In genomic region chr1:108200627-108201106, GRCh38 we compare ENCODE assay signal across 8 cellular contexts. TPM values are rescaled to one million over a fixed set of nuclear protein-coding genes. Genes with fewer than 3 reads are reported as not detected.
DNase-seq lines count a peak whose midpoint lies in the region; TF ChIP-seq lines count a peak whose summit lies in the region.

No MANE protein-coding gene starts in this region.

- H3K4me3 ChIP-seq in H7 (ENCODE audit: insufficient read depth, low read depth, low read length) (peak overlapping the region; percentile 94), WI38 (ENCODE audit: low read depth, low read length) (peak overlapping the region; percentile 75), liver (ENCODE audit: low read depth in 1 of 3, low read length in 3 of 3) (peak overlapping the region; percentile 59 to 80 (median 67))

- intact Hi-C loops in dendritic cell treated with granulocyte-macrophage colony-stimulating factor and Interleukin-4, amounts not matched to agents 40 ng/mL and 50 ng/mL, for 4 days (cut with micrococcal nuclease), result no loop called here

- peaks cover 2% of the 10 kb centered on the region for H3K27me3 Mint-ChIP-seq in dendritic cell treated with granulocyte-macrophage colony-stimulating factor and Interleukin-4, amounts not matched to agents 40 ng/mL and 50 ng/mL, for 4 days

- H3K36me3 ChIP-seq in H7 (replicated peaks; ENCODE audit: control insufficient read depth, insufficient read depth, low read length) (peaks cover 4% of the 10 kb centered on the region), liver (ENCODE audit: control insufficient read depth in 4 of 4, insufficient read depth in 3 of 4, low read depth in 1 of 4, low read length in 3 of 4) (no peaks in the 10 kb centered on the region)

- H3K27me3 ChIP-seq in H7 (ENCODE audit: control insufficient read depth, insufficient read depth, low read length) (peaks cover 6% of the 10 kb centered on the region), liver (ENCODE audit: control insufficient read depth in 4 of 4, insufficient read depth in 4 of 4, low read length in 3 of 4) (peaks cover 0 to 3% (median 0%) of the 10 kb centered on the region in 4 donors)

- H3K9ac ChIP-seq in liver (ENCODE audit: low read depth in 1 of 2, low read length in 2 of 2), result peak overlapping the region in 1 of 2 donors; percentile 62

- peaks cover 47% of the 10 kb centered on the region for H3K36me3 Mint-ChIP-seq in dendritic cell treated with granulocyte-macrophage colony-stimulating factor and Interleukin-4, amounts not matched to agents 40 ng/mL and 50 ng/mL, for 4 days (ENCODE audit: low read depth)

- H3K27ac Mint-ChIP-seq in dendritic cell treated with granulocyte-macrophage colony-stimulating factor and Interleukin-4, amounts not matched to agents 40 ng/mL and 50 ng/mL, for 4 days, result peak overlapping the region; percentile 99

- peak overlapping the region; percentile 44 to 83 for H3K27ac ChIP-seq in liver (ENCODE audit: low read depth in 1 of 2, low read length in 2 of 2)

- peak overlapping the region; percentile 96 for H3K4me3 Mint-ChIP-seq in dendritic cell treated with granulocyte-macrophage colony-stimulating factor and Interleukin-4, amounts not matched to agents 40 ng/mL and 50 ng/mL, for 4 days

- TF ChIP-seq CTCF in WI38 (IDR thresholded peaks at IDR 0.05; ENCODE audit: low read depth, low read length) (no peak), liver (IDR thresholded peaks at IDR 0.05; ENCODE audit: low read depth, low read length, missing input control) (no peak)

- no peak for TF ChIP-seq RAD21 in liver (IDR thresholded peaks at IDR 0.05)

- H3K4me1 ChIP-seq in liver (ENCODE audit: control insufficient read depth in 4 of 4, insufficient read depth in 4 of 4, low read length in 3 of 4), result peaks cover 4 to 17% (median 8%) of the 10 kb centered on the region in 4 donors

- peaks cover 8% of the 10 kb centered on the region for H3K9me3 Mint-ChIP-seq in dendritic cell treated with granulocyte-macrophage colony-stimulating factor and Interleukin-4, amounts not matched to agents 40 ng/mL and 50 ng/mL, for 4 days

- no peaks in the 10 kb centered on the region for H3K9me3 ChIP-seq in liver (ENCODE audit: control insufficient read depth in 4 of 4, low read length in 3 of 4)

- peaks cover 45% of the 10 kb centered on the region for H3K4me1 Mint-ChIP-seq in dendritic cell treated with granulocyte-macrophage colony-stimulating factor and Interleukin-4, amounts not matched to agents 40 ng/mL and 50 ng/mL, for 4 days (ENCODE audit: low read depth)

- WGBS in liver, result 7% methylated on average over 11 of the region's 11 CpGs

- peak; percentile 78 for DNase-seq in DMS53 (lab: John Stamatoyannopoulos, UW)
- peak; percentile 53 for DNase-seq in H7
- DNase-seq in NCI-H2107 (lab: John Stamatoyannopoulos, UW), result peak; percentile 27
- peak in 2 of 3 donors; percentile 26 to 34 for DNase-seq in stimulated activated CD4-positive, alpha-beta T cell treated with anti-CD3 and anti-CD28 coated beads, TNF-alpha, amount 100 ng/mL, for 48 hours (ENCODE audit: low read depth in 3 of 3)
- no peak for DNase-seq in NCI-H2196 (lab: John Stamatoyannopoulos, UW; ENCODE audit: unreplicated experiment)

TF ChIP-seq in liver, 16 proteins besides CTCF, POLR2A, EP300 and RAD21:
- no peak for TF ChIP-seq SP1 (IDR thresholded peaks at IDR 0.05)
- no peak for TF ChIP-seq YY1 (IDR thresholded peaks at IDR 0.05)
- TF ChIP-seq FOXA2 (IDR thresholded peaks at IDR 0.05), result no peak
- no peak for TF ChIP-seq ZBTB33 (IDR thresholded peaks at IDR 0.05)
- TF ChIP-seq TAF1 (conservative IDR thresholded peaks at IDR 0.05), result no peak
- no peak for TF ChIP-seq RXRA (IDR thresholded peaks at IDR 0.05)
- TF ChIP-seq, protein P1, sequence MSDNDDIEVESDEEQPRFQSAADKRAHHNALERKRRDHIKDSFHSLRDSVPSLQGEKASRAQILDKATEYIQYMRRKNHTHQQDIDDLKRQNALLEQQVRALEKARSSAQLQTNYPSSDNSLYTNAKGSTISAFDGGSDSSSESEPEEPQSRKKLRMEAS (IDR thresholded peaks at IDR 0.05), result no peak
- TF ChIP-seq FOXA1 (IDR thresholded peaks at IDR 0.05), result no peak
- no peak for TF ChIP-seq NR2F2 (IDR thresholded peaks at IDR 0.05)
- no peak for TF ChIP-seq HNF4G (IDR thresholded peaks at IDR 0.05)
- TF ChIP-seq GABPA (IDR thresholded peaks at IDR 0.05 in 1 of 2, conservative IDR thresholded peaks at IDR 0.05 in 1 of 2), result no peak
- TF ChIP-seq, protein P2, sequence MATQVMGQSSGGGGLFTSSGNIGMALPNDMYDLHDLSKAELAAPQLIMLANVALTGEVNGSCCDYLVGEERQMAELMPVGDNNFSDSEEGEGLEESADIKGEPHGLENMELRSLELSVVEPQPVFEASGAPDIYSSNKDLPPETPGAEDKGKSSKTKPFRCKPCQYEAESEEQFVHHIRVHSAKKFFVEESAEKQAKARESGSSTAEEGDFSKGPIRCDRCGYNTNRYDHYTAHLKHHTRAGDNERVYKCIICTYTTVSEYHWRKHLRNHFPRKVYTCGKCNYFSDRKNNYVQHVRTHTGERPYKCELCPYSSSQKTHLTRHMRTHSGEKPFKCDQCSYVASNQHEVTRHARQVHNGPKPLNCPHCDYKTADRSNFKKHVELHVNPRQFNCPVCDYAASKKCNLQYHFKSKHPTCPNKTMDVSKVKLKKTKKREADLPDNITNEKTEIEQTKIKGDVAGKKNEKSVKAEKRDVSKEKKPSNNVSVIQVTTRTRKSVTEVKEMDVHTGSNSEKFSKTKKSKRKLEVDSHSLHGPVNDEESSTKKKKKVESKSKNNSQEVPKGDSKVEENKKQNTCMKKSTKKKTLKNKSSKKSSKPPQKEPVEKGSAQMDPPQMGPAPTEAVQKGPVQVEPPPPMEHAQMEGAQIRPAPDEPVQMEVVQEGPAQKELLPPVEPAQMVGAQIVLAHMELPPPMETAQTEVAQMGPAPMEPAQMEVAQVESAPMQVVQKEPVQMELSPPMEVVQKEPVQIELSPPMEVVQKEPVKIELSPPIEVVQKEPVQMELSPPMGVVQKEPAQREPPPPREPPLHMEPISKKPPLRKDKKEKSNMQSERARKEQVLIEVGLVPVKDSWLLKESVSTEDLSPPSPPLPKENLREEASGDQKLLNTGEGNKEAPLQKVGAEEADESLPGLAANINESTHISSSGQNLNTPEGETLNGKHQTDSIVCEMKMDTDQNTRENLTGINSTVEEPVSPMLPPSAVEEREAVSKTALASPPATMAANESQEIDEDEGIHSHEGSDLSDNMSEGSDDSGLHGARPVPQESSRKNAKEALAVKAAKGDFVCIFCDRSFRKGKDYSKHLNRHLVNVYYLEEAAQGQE (IDR thresholded peaks at IDR 0.05), result no peak
- TF ChIP-seq HNF4A (conservative IDR thresholded peaks at IDR 0.05), result no peak
- no peak for TF ChIP-seq JUND (IDR thresholded peaks at IDR 0.05)
- TF ChIP-seq, protein P3, sequence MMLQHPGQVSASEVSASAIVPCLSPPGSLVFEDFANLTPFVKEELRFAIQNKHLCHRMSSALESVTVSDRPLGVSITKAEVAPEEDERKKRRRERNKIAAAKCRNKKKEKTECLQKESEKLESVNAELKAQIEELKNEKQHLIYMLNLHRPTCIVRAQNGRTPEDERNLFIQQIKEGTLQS (IDR thresholded peaks at IDR 0.05), result no peak
- TF ChIP-seq EGR1 (IDR thresholded peaks at IDR 0.05; ENCODE audit: low read depth in 2 of 2), result no peak

RNA-seq across cellular contexts. Expression of gene SLC25A24, which starts 0.5 kb away (rescaled TPM):
- 58.3 and 70.6 TPM in 2 replicates for total RNA-seq in H7 (2014; rRNA removed; shearing (Covaris generic))
- total RNA-seq in liver, result 1 to 10 TPM; 4.1 to 8.6 TPM
- 1 to 10 TPM; 1.3 to 1.9 TPM for polyA plus RNA-seq in liver

RNA-seq across cellular contexts. Expression of gene NBPF4, which starts 43.2 kb away (rescaled TPM):
- total RNA-seq in H7 (2014; rRNA removed; shearing (Covaris generic)), result not detected in 2 replicates
- under 1 TPM in 1 of 2 donors, not detected in 1; 0.09 TPM for total RNA-seq in liver
- polyA plus RNA-seq in liver, result not detected
